In the genomic region with DNA sequence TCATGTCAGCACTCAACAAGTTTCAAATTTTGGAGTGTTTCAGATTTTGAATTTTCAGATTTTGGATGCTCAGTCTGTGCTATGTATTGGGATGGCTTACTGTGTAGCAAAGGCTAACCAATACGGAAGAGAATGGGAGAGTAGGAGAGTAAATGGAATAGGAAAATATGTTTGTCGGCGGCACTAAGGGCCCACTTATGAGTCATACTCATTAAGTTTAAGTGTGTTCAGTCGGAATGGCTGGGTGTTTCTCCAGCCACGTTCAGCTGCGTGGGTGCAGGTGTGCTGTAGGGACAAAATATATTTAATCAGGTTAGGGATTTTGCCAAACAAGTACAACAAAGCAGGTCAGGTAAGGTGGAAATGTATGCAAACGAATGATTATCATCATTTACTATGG, we compare ENCODE assay signal across 21 cellular contexts. TPM values are rescaled to one million over a fixed set of nuclear protein-coding genes. Genes with fewer than 3 reads are reported as not detected.
A peak's percentile ranks its signal among the peaks of the same experiment; 100 is the strongest.
DNase-seq lines count a peak whose midpoint lies in the region; ATAC-seq and TF ChIP-seq lines count a peak whose summit lies in the region.
"Had no signal": no experiment of that assay in that cellular context is flagged by ENCODE, and none has a peak within 500 bp of the region (broad histone marks: within the 10 kb centered on the region; RNA-seq: fewer than 3 reads in every experiment).

No MANE protein-coding gene starts in this region.

- no peak overlapping the region for H3K4me3 Mint-ChIP-seq in stimulated activated naive CD8-positive, alpha-beta T cell treated with anti-CD3 and anti-CD28 coated beads, Interleukin-15, amount 100 ng/mL, for 72 hours
- H3K4me3 Mint-ChIP-seq: CD4-positive, CD25-positive, alpha-beta regulatory T cell; T-cell; T-helper 2 cell treated with Interferon-gamma antibody and Interleukin-4, amounts not matched to agents 5 μg/mL and 100 μg/mL, for 36 hours had no signal

- peaks cover 0 to 5% of the 10 kb centered on the region in 2 donors for H3K9me3 Mint-ChIP-seq in stimulated activated naive CD8-positive, alpha-beta T cell treated with anti-CD3 and anti-CD28 coated beads, Interleukin-15, amount 100 ng/mL, for 72 hours
- H3K9me3 Mint-ChIP-seq: T-helper 2 cell treated with Interferon-gamma antibody and Interleukin-4, amounts not matched to agents 5 μg/mL and 100 μg/mL, for 36 hours had no signal

- no peaks in the 10 kb centered on the region for H3K36me3 ChIP-seq in lung (ENCODE audit: control insufficient read depth in 2 of 2, insufficient read depth in 2 of 2, low read length in 2 of 2)
- H3K36me3 ChIP-seq: Peyer's patch, SJCRH30 had no signal

- WGBS in lung, 2 donors = 60 to 89% methylated on average over 7 of the region's 7 CpGs

- no peaks in the 10 kb centered on the region for H3K9me3 ChIP-seq in lung (ENCODE audit: control insufficient read depth in 2 of 2, insufficient read depth in 1 of 2, low read length in 1 of 2)
- H3K9me3 ChIP-seq: Peyer's patch, SJCRH30 had no signal

- DNase-seq in DMS53 (lab: John Stamatoyannopoulos, UW) (peak; percentile 80), NCI-H128 (lab: John Stamatoyannopoulos, UW; ENCODE audit: unreplicated experiment) (peak; percentile 11), NCI-H748 (lab: John Stamatoyannopoulos, UW; ENCODE audit: unreplicated experiment) (peak; percentile 80), lung (ENCODE audit: low spot score) (peak; percentile 29), substantia nigra (lab: John Stamatoyannopoulos, UW) (no peak)
- DNase-seq in stimulated activated naive CD8-positive, alpha-beta T cell treated with anti-CD3 and anti-CD28 coated beads, Interleukin-15, amount 100 ng/mL, for 72 hours = no peak
- DNase-seq: CD4-positive, CD25-positive, alpha-beta regulatory T cell; MM.1S; NCI-H1048; NCI-H1694; NCI-H526; Peyer's patch; SJCRH30; T-cell had no signal

- no peak overlapping the region for H3K27ac Mint-ChIP-seq in stimulated activated naive CD8-positive, alpha-beta T cell treated with anti-CD3 and anti-CD28 coated beads, Interleukin-15, amount 100 ng/mL, for 72 hours
- H3K27ac Mint-ChIP-seq: CD4-positive, CD25-positive, alpha-beta regulatory T cell; T-cell; T-helper 2 cell treated with Interferon-gamma antibody and Interleukin-4, amounts not matched to agents 5 μg/mL and 100 μg/mL, for 36 hours had no signal

- TF ChIP-seq CTCF in lung (IDR thresholded peaks at IDR 0.05; ENCODE audit: control extremely low read depth, extremely low read depth) = no peak

- no peaks in the 10 kb centered on the region for H3K27me3 Mint-ChIP-seq in stimulated activated naive CD8-positive, alpha-beta T cell treated with anti-CD3 and anti-CD28 coated beads, Interleukin-15, amount 100 ng/mL, for 72 hours

- H3K4me1 Mint-ChIP-seq in stimulated activated naive CD8-positive, alpha-beta T cell treated with anti-CD3 and anti-CD28 coated beads, Interleukin-15, amount 100 ng/mL, for 72 hours = peaks cover 6% of the 10 kb centered on the region
- H3K4me1 Mint-ChIP-seq: CD4-positive, CD25-positive, alpha-beta regulatory T cell; T-cell had no signal

- no peaks in the 10 kb centered on the region for H3K27me3 ChIP-seq in lung (ENCODE audit: control insufficient read depth, insufficient read depth)
- H3K27me3 ChIP-seq: Peyer's patch, SJCRH30 had no signal

- H3K27ac ChIP-seq in lung (ENCODE audit: low read depth in 1 of 2, low read length in 1 of 2) (no peak overlapping the region), substantia nigra (ENCODE audit: low read depth, low read length, poor library complexity, severe bottlenecking) (no peak overlapping the region)
- H3K27ac ChIP-seq: Peyer's patch, SJCRH30 had no signal

- ATAC-seq in lung (ENCODE audit: insufficient read depth, low FRiP score) (no peak), GM18873 (IDR thresholded peaks at IDR 0.05; ENCODE audit: low FRiP score, unreplicated experiment) (no peak)
- no peak for ATAC-seq in stimulated activated naive CD8-positive, alpha-beta T cell treated with anti-CD3 and anti-CD28 coated beads, Interleukin-15, amount 100 ng/mL, for 72 hours
- ATAC-seq: HCT116, T-cell had no signal

- H3K4me3 ChIP-seq in lung = no peak overlapping the region
- H3K4me3 ChIP-seq: Peyer's patch, SJCRH30 had no signal

- H3K4me1 ChIP-seq in lung (ENCODE audit: control insufficient read depth in 2 of 2, insufficient read depth in 2 of 2, low read length in 2 of 2) = no peaks in the 10 kb centered on the region
- H3K4me1 ChIP-seq: Peyer's patch, SJCRH30 had no signal

RNA-seq across cellular contexts. Expression of a gene that starts 13.6 kb away (rescaled TPM):
- not detected for total RNA-seq in lung
- not detected for polyA plus RNA-seq in lung
- total RNA-seq: CD4-positive, CD25-positive, alpha-beta regulatory T cell; Daoy; H1; LHCN-M2; Peyer's patch; SJCRH30; T-cell had no signal
- polyA plus RNA-seq: BJ; CD4-positive, CD25-positive, alpha-beta regulatory T cell; H1 had no signal

Comparison
In these comparisons a context has a peak if more than half of its experiments do, and no peak if none do; other contexts are left out.
1. DNase-seq: peak in DMS53 (single experiment), NCI-H128 (single experiment), NCI-H748 (single experiment) and lung (single experiment); none in substantia nigra (0 of 49) and stimulated activated naive CD8-positive, alpha-beta T cell treated with anti-CD3 and anti-CD28 coated beads, Interleukin-15, amount 100 ng/mL, for 72 hours (0 of 2).